ENCODE assay signal across 8 cellular contexts in the genomic region with DNA sequence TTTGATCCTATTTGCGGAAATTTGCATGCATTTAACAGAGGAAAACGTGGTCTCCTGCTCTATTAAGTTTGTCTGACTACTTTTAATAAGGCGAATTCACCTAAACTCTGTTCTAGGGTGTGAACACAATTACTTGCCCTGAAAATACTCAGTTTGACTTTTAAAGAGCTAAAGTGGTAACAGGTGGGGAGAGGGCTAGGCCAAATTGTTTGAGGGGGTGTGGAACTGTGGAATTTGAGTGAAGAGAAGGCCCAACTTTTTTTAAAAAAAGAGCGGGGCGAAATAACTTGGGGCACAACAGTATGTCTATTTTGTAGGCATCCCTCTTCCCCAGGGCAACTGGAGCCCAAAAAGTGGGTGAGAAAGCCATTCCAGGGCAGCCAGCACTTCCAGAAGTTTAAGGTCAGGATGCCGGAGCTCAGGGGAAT. TPM values are rescaled to one million over a fixed set of nuclear protein-coding genes. Genes with fewer than 3 reads are reported as not detected.
DNase-seq lines count a peak whose midpoint lies in the region; ATAC-seq, FAIRE-seq and TF ChIP-seq lines count a peak whose summit lies in the region.

No MANE protein-coding gene starts in this region.

- peaks cover 44% of the 10 kb centered on the region for H3K4me1 Mint-ChIP-seq in activated CD4-positive, alpha-beta T cell treated with anti-CD3 and anti-CD28 coated beads, Interleukin-2, amount 10 ng/mL, durations not matched to agents 7 days and 5 days
- peaks cover 48% of the 10 kb centered on the region for H3K4me1 Mint-ChIP-seq in activated CD4-positive, alpha-beta memory T cell treated with anti-CD3 and anti-CD28 coated beads for 36 hours (ENCODE audit: low read depth)

- WGBS in tibial nerve, 2 donors: 36 to 40% methylated on average over 6 of the region's 6 CpGs

- dilution Hi-C loops in keratinocyte (cut with MboI; ENCODE audit: extremely low pct_ligation_motif_present, low sequenced_read_pairs): no loop called here

- ATAC-seq in HG03039 (IDR thresholded peaks at IDR 0.05; ENCODE audit: unreplicated experiment): peak; percentile 1

- peak overlapping the region; percentile 88 to 92 (median 92) for H3K4me3 ChIP-seq in keratinocyte (ENCODE audit: control insufficient read depth in 2 of 3, extremely low read depth in 1 of 3, insufficient read depth in 2 of 3, low read depth in 1 of 3, low read length in 3 of 3)
- peak overlapping the region; percentile 68 to 98 (median 76) for H3K4me3 ChIP-seq in tibial nerve

- H3K4me2 ChIP-seq in keratinocyte (ENCODE audit: control insufficient read depth, extremely low read depth, insufficient read depth, low read depth, low read length): peak overlapping the region; percentile 83

- peak overlapping the region; percentile 99 for H3K4me3 Mint-ChIP-seq in activated CD4-positive, alpha-beta T cell treated with anti-CD3 and anti-CD28 coated beads, Interleukin-2, amount 10 ng/mL, durations not matched to agents 7 days and 5 days
- peak overlapping the region; percentile 94 for H3K4me3 Mint-ChIP-seq in activated CD4-positive, alpha-beta memory T cell treated with anti-CD3 and anti-CD28 coated beads for 36 hours

- H3K79me2 ChIP-seq in keratinocyte (ENCODE audit: control insufficient read depth, insufficient read depth, low read length): peaks cover 44% of the 10 kb centered on the region

- peaks cover 0 to 3% of the 10 kb centered on the region in 2 experiments for H3K36me3 ChIP-seq in keratinocyte (ENCODE audit: control insufficient read depth in 2 of 2, extremely low read depth in 1 of 2, insufficient read depth in 2 of 2, low read length in 2 of 2)
- peaks cover 0 to 9% (median 0%) of the 10 kb centered on the region in 3 donors for H3K36me3 ChIP-seq in tibial nerve

- H2AFZ ChIP-seq in keratinocyte (ENCODE audit: control insufficient read depth, low read length): peak overlapping the region; percentile 91

- TF ChIP-seq EP300 in tibial nerve (IDR thresholded peaks at IDR 0.05): no peak

- peaks cover 7% of the 10 kb centered on the region for H4K20me1 ChIP-seq in keratinocyte (ENCODE audit: control insufficient read depth, extremely low read depth, insufficient read depth, low read length)

- no peaks in the 10 kb centered on the region for H3K9me1 ChIP-seq in keratinocyte (ENCODE audit: control insufficient read depth, extremely low read depth, insufficient read depth, low read length)

- no peaks in the 10 kb centered on the region for H3K9me3 Mint-ChIP-seq in activated CD4-positive, alpha-beta T cell treated with anti-CD3 and anti-CD28 coated beads, Interleukin-2, amount 10 ng/mL, durations not matched to agents 7 days and 5 days
- no peaks in the 10 kb centered on the region for H3K9me3 Mint-ChIP-seq in activated CD4-positive, alpha-beta memory T cell treated with anti-CD3 and anti-CD28 coated beads for 36 hours

- H3K36me3 Mint-ChIP-seq in activated CD4-positive, alpha-beta T cell treated with anti-CD3 and anti-CD28 coated beads, Interleukin-2, amount 10 ng/mL, durations not matched to agents 7 days and 5 days (ENCODE audit: low read depth): peaks cover 17% of the 10 kb centered on the region
- peaks cover 18% of the 10 kb centered on the region for H3K36me3 Mint-ChIP-seq in activated CD4-positive, alpha-beta memory T cell treated with anti-CD3 and anti-CD28 coated beads for 36 hours

- intact Hi-C loops in activated CD4-positive, alpha-beta memory T cell treated with anti-CD3 and anti-CD28 coated beads for 36 hours (cut with micrococcal nuclease): loop anchor here (1.0 to 10.0 kb wide), 6 partner anchors 47 to 1887 kb away; a partner anchor contains a TSS

- TF ChIP-seq CTCF in keratinocyte (optimal IDR thresholded peaks at IDR 0.05 in 1 of 3, IDR thresholded peaks at IDR 0.05 in 1 of 3, conservative IDR thresholded peaks at IDR 0.05 in 1 of 3; ENCODE audit: extremely low read depth in 1 of 3, insufficient read depth in 2 of 3, low read length in 3 of 3) (no peak), tibial nerve (IDR thresholded peaks at IDR 0.05) (no peak)

- no peak for DNase-seq in activated CD4-positive, alpha-beta T cell treated with anti-CD3 and anti-CD28 coated beads, Interleukin-2, amount 10 ng/mL, durations not matched to agents 7 days and 5 days
- DNase-seq in activated CD4-positive, alpha-beta T cell treated with anti-CD3 and anti-CD28 coated beads, Interleukin-2, amount 50 U/mL, for 48 hours: no peak
- no peak for DNase-seq in activated CD4-positive, alpha-beta memory T cell treated with anti-CD3 and anti-CD28 coated beads for 36 hours
- DNase-seq in keratinocyte (ENCODE audit: low read depth, low spot score) (no peak), tibial nerve (ENCODE audit: low spot score in 2 of 2) (no peak), medulla oblongata (ENCODE audit: extremely low spot score) (no peak), RCC 7860 (ENCODE audit: low spot score) (no peak)

- H3K9me3 ChIP-seq in keratinocyte (ENCODE audit: control insufficient read depth, low read depth, low read length): no peaks in the 10 kb centered on the region
- no peaks in the 10 kb centered on the region for H3K9me3 ChIP-seq in tibial nerve

- CTCF ChIA-PET in activated CD4-positive, alpha-beta T cell treated with anti-CD3 and anti-CD28 coated beads, Interleukin-2, amount 10 ng/mL, durations not matched to agents 7 days and 5 days (lab: Charles Lee): interaction anchor here (0.6 to 1.4 kb wide), 5 partner anchors 11 to 363 kb away, joined by 3 to 9 read pairs (median 4); no protein-coding TSS in a partner anchor
- CTCF ChIA-PET in activated CD4-positive, alpha-beta memory T cell treated with anti-CD3 and anti-CD28 coated beads for 36 hours (lab: Charles Lee): interaction anchor here (0.6 to 1.5 kb wide), 12 partner anchors 8 to 310 kb away, joined by 3 to 6 read pairs (median 4); a partner anchor contains a TSS

- H3K27me3 Mint-ChIP-seq in activated CD4-positive, alpha-beta T cell treated with anti-CD3 and anti-CD28 coated beads, Interleukin-2, amount 10 ng/mL, durations not matched to agents 7 days and 5 days: no peaks in the 10 kb centered on the region
- H3K27me3 Mint-ChIP-seq in activated CD4-positive, alpha-beta memory T cell treated with anti-CD3 and anti-CD28 coated beads for 36 hours: no peaks in the 10 kb centered on the region

- no peaks in the 10 kb centered on the region for H3K27me3 ChIP-seq in keratinocyte (ENCODE audit: control insufficient read depth, extremely low read depth, insufficient read depth, low read length)
- no peaks in the 10 kb centered on the region for H3K27me3 ChIP-seq in tibial nerve

- H3K9ac ChIP-seq in keratinocyte (ENCODE audit: control insufficient read depth, extremely low read depth, insufficient read depth, low read length): peak overlapping the region; percentile 99

- H3K4me1 ChIP-seq in keratinocyte (ENCODE audit: control insufficient read depth, extremely low read depth, insufficient read depth, low read length) (peaks cover 15% of the 10 kb centered on the region), tibial nerve (peaks cover 0 to 42% (median 20%) of the 10 kb centered on the region in 4 donors)

- H3K27ac Mint-ChIP-seq in activated CD4-positive, alpha-beta T cell treated with anti-CD3 and anti-CD28 coated beads, Interleukin-2, amount 10 ng/mL, durations not matched to agents 7 days and 5 days: peak overlapping the region; percentile 96
- H3K27ac Mint-ChIP-seq in activated CD4-positive, alpha-beta memory T cell treated with anti-CD3 and anti-CD28 coated beads for 36 hours: peak overlapping the region; percentile 97

- TF ChIP-seq POLR2A in tibial nerve (IDR thresholded peaks at IDR 0.05): no peak

- POLR2A ChIA-PET in activated CD4-positive, alpha-beta T cell treated with anti-CD3 and anti-CD28 coated beads, Interleukin-2, amount 10 ng/mL, durations not matched to agents 7 days and 5 days (lab: Charles Lee): no interaction called here
- POLR2A ChIA-PET in activated CD4-positive, alpha-beta memory T cell treated with anti-CD3 and anti-CD28 coated beads for 36 hours (lab: Charles Lee): interaction anchor here (1.0 to 1.8 kb wide), 3 partner anchors 11 to 78 kb away, joined by 3 to 11 read pairs (median 4); a partner anchor contains a TSS

- peak overlapping the region; percentile 97 for H3K27ac ChIP-seq in keratinocyte (ENCODE audit: control insufficient read depth, insufficient read depth, low read length)
- peak overlapping the region; percentile 81 to 97 (median 92) for H3K27ac ChIP-seq in tibial nerve

- FAIRE-seq in keratinocyte (lab: Jason Lieb, UNC) (no peak), RCC 7860 (lab: Jason Lieb, UNC) (no peak)

RNA-seq across cellular contexts. Expression of a gene that starts 0.6 kb away (rescaled TPM):
- 100 to 1,000 TPM; 124 to 125 TPM for total RNA-seq in activated CD4-positive, alpha-beta T cell treated with anti-CD3 and anti-CD28 coated beads, Interleukin-2, amount 10 ng/mL, durations not matched to agents 7 days and 5 days
- 100 to 1,000 TPM; 165 to 169 TPM for total RNA-seq in activated CD4-positive, alpha-beta memory T cell treated with anti-CD3 and anti-CD28 coated beads for 36 hours
- 82.7 to 125 TPM (median 88.6 TPM) in 3 replicates for polyA plus RNA-seq in keratinocyte
- polyA plus RNA-seq in keratinocyte (2011; ENCODE audit: low read depth): 194 TPM
- 85.7 and 105 TPM in 2 replicates for polyA plus RNA-seq in keratinocyte (2011; cell fraction: cytosol; rRNA removed)
- polyA plus RNA-seq in keratinocyte (2011; cell fraction: nucleus; rRNA removed): 72.6 and 106 TPM in 2 replicates
- polyA plus RNA-seq in keratinocyte (2012; ENCODE audit: low replicate concordance): 84.9 and 91.2 TPM in 2 replicates
- polyA minus RNA-seq in keratinocyte: 38.1 to 154 TPM (median 84.0 TPM) in 3 replicates
- polyA minus RNA-seq in keratinocyte (2011; cell fraction: cytosol; rRNA and poly(A)+ RNA removed): 72.5 TPM
- 51.5 and 80.5 TPM in 2 replicates for polyA minus RNA-seq in keratinocyte (2011; cell fraction: nucleus; rRNA and poly(A)+ RNA removed)
- 100 to 1,000 TPM in 1 of 4 donors, 10 to 100 TPM in 3; 77.1 to 133 (median 95.8) TPM for total RNA-seq in tibial nerve
